16 cellular contexts compared by ENCODE assay signal in the genomic region with DNA sequence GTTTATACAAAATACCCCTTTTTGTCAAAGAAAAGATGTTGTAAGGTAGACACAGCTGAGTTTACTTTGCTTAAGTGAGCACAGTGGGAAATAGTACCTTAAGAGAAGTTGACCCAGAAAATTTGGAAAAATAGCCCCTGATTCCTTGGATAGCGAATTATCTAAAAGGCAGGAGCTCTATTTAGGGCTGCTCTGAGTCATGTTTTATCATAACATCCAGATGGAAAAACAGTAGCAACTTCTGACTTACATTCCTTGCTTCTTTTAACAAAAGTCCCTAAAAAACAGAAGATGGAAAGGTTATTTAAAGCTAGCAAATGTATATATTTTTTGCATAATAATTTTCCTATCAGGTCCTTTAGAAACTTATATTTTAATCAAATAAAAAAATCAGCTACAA. TPM values are rescaled to one million over a fixed set of nuclear protein-coding genes. Genes with fewer than 3 reads are reported as not detected.
"Had no signal": no experiment of that assay in that cellular context is flagged by ENCODE, and none has a peak within 500 bp of the region (broad histone marks: within the 10 kb centered on the region; RNA-seq: fewer than 3 reads in every experiment).

No MANE protein-coding gene starts in this region.

- H3K36me3 Mint-ChIP-seq: naive B cell; stimulated activated memory B cell treated with anti-CD40 and anti-IgM and Interleukin-4, amounts not matched to agents 10 μg/mL and 1 μg/mL and 100 μg/mL, for 72 hours; WTC11 had no signal

- DNase-seq: activated CD4-positive, alpha-beta T cell treated with anti-CD3 and anti-CD28 coated beads for 48 hours; activated CD8-positive, alpha-beta memory T cell treated with anti-CD3 and anti-CD28 coated beads for 24 hours; activated naive CD4-positive, alpha-beta T cell treated with anti-CD3 and anti-CD28 coated beads, Interleukin-2, amount 50 U/mL, for 16 hours; lower lobe of right lung; naive B cell; psoas muscle; right lobe of liver; spleen; stimulated activated CD4-positive, alpha-beta T cell treated with anti-CD3 and anti-CD28 coated beads, Interleukin-1b, Interleukin-23, amount 100 ng/mL, for 48 hours; T-helper 1 cell; trophoblast cell had no signal

- H3K4me3 ChIP-seq: breast epithelium, lower lobe of right lung, psoas muscle, right lobe of liver, spleen had no signal

- H3K9me3 ChIP-seq: breast epithelium, lower lobe of right lung, psoas muscle, right lobe of liver, spleen had no signal

- H3K9me3 Mint-ChIP-seq: activated T-helper 2 cell treated with anti-CD3 and anti-CD28 coated beads, Interferon-gamma antibody, Interleukin-2, Interleukin-4, amounts not matched to agents 10 μg/mL and 5 μg/mL and 100 μg/mL, durations not matched to agents 14 hours and 24 hours and 36 hours; stimulated activated memory B cell treated with anti-CD40 and anti-IgM and Interleukin-4, amounts not matched to agents 10 μg/mL and 1 μg/mL and 100 μg/mL, for 72 hours; WTC11 had no signal

- H3K27ac Mint-ChIP-seq: activated T-helper 2 cell treated with anti-CD3 and anti-CD28 coated beads, Interferon-gamma antibody, Interleukin-2, Interleukin-4, amounts not matched to agents 10 μg/mL and 5 μg/mL and 100 μg/mL, durations not matched to agents 14 hours and 24 hours and 36 hours; naive B cell; stimulated activated memory B cell treated with anti-CD40 and anti-IgM and Interleukin-4, amounts not matched to agents 10 μg/mL and 1 μg/mL and 100 μg/mL, for 72 hours; WTC11 had no signal

- H3K4me1 Mint-ChIP-seq: naive B cell; stimulated activated memory B cell treated with anti-CD40 and anti-IgM and Interleukin-4, amounts not matched to agents 10 μg/mL and 1 μg/mL and 100 μg/mL, for 72 hours; WTC11 had no signal

- H3K27me3 Mint-ChIP-seq: naive B cell; stimulated activated memory B cell treated with anti-CD40 and anti-IgM and Interleukin-4, amounts not matched to agents 10 μg/mL and 1 μg/mL and 100 μg/mL, for 72 hours had no signal

- ATAC-seq: lower lobe of right lung; psoas muscle; right lobe of liver; stimulated activated memory B cell treated with anti-CD40 and anti-IgM and Interleukin-4, amounts not matched to agents 10 μg/mL and 1 μg/mL and 100 μg/mL, for 72 hours; WTC11 had no signal

- H3K27me3 ChIP-seq: breast epithelium, right lobe of liver, spleen had no signal

- H3K27ac ChIP-seq: breast epithelium, lower lobe of right lung, psoas muscle, right lobe of liver, spleen had no signal

- H3K36me3 ChIP-seq: breast epithelium, lower lobe of right lung, right lobe of liver, spleen had no signal

- H3K4me3 Mint-ChIP-seq: naive B cell; stimulated activated memory B cell treated with anti-CD40 and anti-IgM and Interleukin-4, amounts not matched to agents 10 μg/mL and 1 μg/mL and 100 μg/mL, for 72 hours; WTC11 had no signal

- H3K4me1 ChIP-seq: breast epithelium, lower lobe of right lung, psoas muscle, right lobe of liver had no signal

RNA-seq across cellular contexts. Expression of a gene that starts 59.0 kb away (rescaled TPM):
- total RNA-seq: SK-MEL-5, WTC11 had no signal
